In genomic region chr17:57835333-57835900, GRCh38 we compare ENCODE assay signal across 18 cellular contexts. TPM values are rescaled to one million over a fixed set of nuclear protein-coding genes. Genes with fewer than 3 reads are reported as not detected.
A peak's percentile ranks its signal among the peaks of the same experiment; 100 is the strongest.
DNase-seq lines count a peak whose midpoint lies in the region; ATAC-seq and TF ChIP-seq lines count a peak whose summit lies in the region.
"Had no signal": no experiment of that assay in that cellular context is flagged by ENCODE, and none has a peak within 500 bp of the region (broad histone marks: within the 10 kb centered on the region; RNA-seq: fewer than 3 reads in every experiment).

No MANE protein-coding gene starts in this region.

- no peak for DNase-seq in activated CD4-positive, alpha-beta T cell treated with anti-CD3 and anti-CD28 coated beads, Interleukin-2, amount 10 ng/mL, durations not matched to agents 24 days and 14 days
- DNase-seq in activated CD4-positive, alpha-beta T cell treated with anti-CD3 and anti-CD28 coated beads, Interleukin-2, amount 50 U/mL, for 4 hours = no peak
- DNase-seq in right cardiac atrium (no peak), cardiac septum (ENCODE audit: low spot score) (no peak), gastrocnemius medialis (no peak)
- DNase-seq: BE2C; CD4-positive, alpha-beta T cell; HCEC 1CT; NCI-H1105 treated with DMSO at 0.1 percent for 48 hours; NCI-H1694 treated with DMSO at 0.1 percent for 48 hours; NCI-H2107; NCI-H226; NCI-H524 treated with DMSO at 0.1 percent for 48 hours had no signal

- H3K9me3 Mint-ChIP-seq in activated CD4-positive, alpha-beta T cell treated with anti-CD3 and anti-CD28 coated beads, Interleukin-2, amount 10 ng/mL, durations not matched to agents 24 days and 14 days = no peaks in the 10 kb centered on the region
- no peaks in the 10 kb centered on the region for H3K9me3 Mint-ChIP-seq in activated T-helper 17 cell treated with anti-CD3 and anti-CD28 coated beads, Interleukin-2, amount 50 U/mL, for 72 hours
- H3K9me3 Mint-ChIP-seq: CD4-positive, alpha-beta T cell; IgD-negative memory B cell had no signal

- H3K4me1 ChIP-seq in right cardiac atrium (ENCODE audit: control insufficient read depth, insufficient read depth, low read length) (peaks cover 8% of the 10 kb centered on the region), gastrocnemius medialis (peaks cover 55 to 71% of the 10 kb centered on the region in 2 donors)

- H3K4me3 ChIP-seq in right cardiac atrium (ENCODE audit: low read length) = no peak overlapping the region
- H3K4me3 ChIP-seq in gastrocnemius medialis = no peak overlapping the region

- TF ChIP-seq POLR2A in gastrocnemius medialis (IDR thresholded peaks at IDR 0.05) = no peak

- in situ Hi-C loops in gastrocnemius medialis (cut with MboI; ENCODE audit: low sequenced_read_pairs in 4 of 4) = loop anchor here in 2 of 4 donors (25.0 kb wide), 2 partner anchors 252 to 598 kb away; partner anchors contain the start of gene DYNLL2 (in 1 of the 2)

- intact Hi-C loops in activated CD4-positive, alpha-beta T cell treated with anti-CD3 and anti-CD28 coated beads, Interleukin-2, amount 10 ng/mL, durations not matched to agents 24 days and 14 days (cut with micrococcal nuclease) = no loop called here
- intact Hi-C loops in right cardiac atrium (cut with DNase I) = loop anchor here in 2 of 4 donors (10.0 kb wide), 3 partner anchors 241 to 701 kb away; partner anchors contain the start of gene MSI2 (in 1 of the 2)
- intact Hi-C loops in cardiac septum (cut with DNase I) = loop anchor here (5.0 to 10.0 kb wide), 2 partner anchors 591 to 703 kb away; no protein-coding TSS in a partner anchor
- intact Hi-C loops in gastrocnemius medialis (cut with DNase I; ENCODE audit: low total_unique reads) = loop anchor here (2.0 to 5.0 kb wide), 3 partner anchors 239 to 738 kb away; no protein-coding TSS in a partner anchor

- H3K9me3 ChIP-seq in right cardiac atrium (ENCODE audit: control insufficient read depth, low read length) = no peaks in the 10 kb centered on the region
- H3K9me3 ChIP-seq in gastrocnemius medialis = no peaks in the 10 kb centered on the region
- H3K9me3 ChIP-seq: BE2C had no signal

- 90% methylated on average over 2 of the region's 2 CpGs for WGBS in right cardiac atrium

- peaks cover 5% of the 10 kb centered on the region for H3K4me1 Mint-ChIP-seq in activated CD4-positive, alpha-beta T cell treated with anti-CD3 and anti-CD28 coated beads, Interleukin-2, amount 10 ng/mL, durations not matched to agents 24 days and 14 days
- no peaks in the 10 kb centered on the region for H3K4me1 Mint-ChIP-seq in activated T-helper 17 cell treated with anti-CD3 and anti-CD28 coated beads, Interleukin-2, amount 50 U/mL, for 72 hours
- H3K4me1 Mint-ChIP-seq: IgD-negative memory B cell had no signal

- H3K36me3 ChIP-seq in gastrocnemius medialis = peaks cover 0 to 3% of the 10 kb centered on the region in 2 donors

- TF ChIP-seq CTCF in gastrocnemius medialis (IDR thresholded peaks at IDR 0.05 in 4 of 5, conservative IDR thresholded peaks at IDR 0.05 in 1 of 5) = no peak

- peak overlapping the region; percentile 74 for H3K27ac ChIP-seq in right cardiac atrium (ENCODE audit: low read length)
- H3K27ac ChIP-seq in gastrocnemius medialis = peak overlapping the region; percentile 71 to 92 (median 88)
- H3K27ac ChIP-seq: 22Rv1 had no signal

- H3K27me3 ChIP-seq in right cardiac atrium (ENCODE audit: control insufficient read depth, insufficient read depth) (no peaks in the 10 kb centered on the region), gastrocnemius medialis (no peaks in the 10 kb centered on the region)
- H3K27me3 ChIP-seq: BE2C had no signal

- peak overlapping the region; percentile 7 for H3K27ac Mint-ChIP-seq in activated CD4-positive, alpha-beta T cell treated with anti-CD3 and anti-CD28 coated beads, Interleukin-2, amount 10 ng/mL, durations not matched to agents 24 days and 14 days
- no peak overlapping the region for H3K27ac Mint-ChIP-seq in activated T-helper 17 cell treated with anti-CD3 and anti-CD28 coated beads, Interleukin-2, amount 50 U/mL, for 72 hours
- H3K27ac Mint-ChIP-seq: CD4-positive, alpha-beta T cell; IgD-negative memory B cell had no signal

- no peak overlapping the region for H3K4me3 Mint-ChIP-seq in activated CD4-positive, alpha-beta T cell treated with anti-CD3 and anti-CD28 coated beads, Interleukin-2, amount 10 ng/mL, durations not matched to agents 24 days and 14 days
- H3K4me3 Mint-ChIP-seq in activated T-helper 17 cell treated with anti-CD3 and anti-CD28 coated beads, Interleukin-2, amount 50 U/mL, for 72 hours = no peak overlapping the region
- H3K4me3 Mint-ChIP-seq: CD4-positive, alpha-beta T cell; IgD-negative memory B cell had no signal

- no peak for ATAC-seq in right cardiac atrium
- no peak for ATAC-seq in gastrocnemius medialis
- no peak for ATAC-seq in activated T-helper 17 cell treated with anti-CD3 and anti-CD28 coated beads, Interleukin-2, amount 50 U/mL, for 72 hours (replicated peaks)
- no peak for ATAC-seq in GM19463 (IDR thresholded peaks at IDR 0.05; ENCODE audit: unreplicated experiment)
- no peak for ATAC-seq in GM21528 (IDR thresholded peaks at IDR 0.05; ENCODE audit: low FRiP score, unreplicated experiment)

- H3K36me3 Mint-ChIP-seq in activated CD4-positive, alpha-beta T cell treated with anti-CD3 and anti-CD28 coated beads, Interleukin-2, amount 10 ng/mL, durations not matched to agents 24 days and 14 days (ENCODE audit: low read depth) = peaks cover 21% of the 10 kb centered on the region
- H3K36me3 Mint-ChIP-seq in activated T-helper 17 cell treated with anti-CD3 and anti-CD28 coated beads, Interleukin-2, amount 50 U/mL, for 72 hours (ENCODE audit: low read depth) = peaks cover 37% of the 10 kb centered on the region
- H3K36me3 Mint-ChIP-seq: IgD-negative memory B cell had no signal

- no peaks in the 10 kb centered on the region for H3K27me3 Mint-ChIP-seq in activated CD4-positive, alpha-beta T cell treated with anti-CD3 and anti-CD28 coated beads, Interleukin-2, amount 10 ng/mL, durations not matched to agents 24 days and 14 days
- H3K27me3 Mint-ChIP-seq in activated T-helper 17 cell treated with anti-CD3 and anti-CD28 coated beads, Interleukin-2, amount 50 U/mL, for 72 hours = no peaks in the 10 kb centered on the region
- H3K27me3 Mint-ChIP-seq: CD4-positive, alpha-beta T cell; IgD-negative memory B cell had no signal

RNA-seq across cellular contexts. Expression of gene MRPS23, which starts 14.4 kb away (rescaled TPM):
- total RNA-seq in activated CD4-positive, alpha-beta T cell treated with anti-CD3 and anti-CD28 coated beads, Interleukin-2, amount 10 ng/mL, durations not matched to agents 24 days and 14 days = 83.3 and 84.8 TPM in 2 replicates
- total RNA-seq in right cardiac atrium (10 to 100 TPM; 50.9 to 68.3 (median 61.1) TPM), cardiac septum (59.6 TPM), gastrocnemius medialis (10 to 100 TPM; 24.3 to 47.2 (median 35.5) TPM)
- 54.7 TPM for polyA plus RNA-seq in right cardiac atrium
- total RNA-seq in activated T-helper 17 cell treated with anti-CD3 and anti-CD28 coated beads, Interleukin-2, amount 50 U/mL, for 72 hours = 10 to 100 TPM; 27.5 to 48.5 TPM
